ENCODE assay signal across 1 cellular context in the genomic region with DNA sequence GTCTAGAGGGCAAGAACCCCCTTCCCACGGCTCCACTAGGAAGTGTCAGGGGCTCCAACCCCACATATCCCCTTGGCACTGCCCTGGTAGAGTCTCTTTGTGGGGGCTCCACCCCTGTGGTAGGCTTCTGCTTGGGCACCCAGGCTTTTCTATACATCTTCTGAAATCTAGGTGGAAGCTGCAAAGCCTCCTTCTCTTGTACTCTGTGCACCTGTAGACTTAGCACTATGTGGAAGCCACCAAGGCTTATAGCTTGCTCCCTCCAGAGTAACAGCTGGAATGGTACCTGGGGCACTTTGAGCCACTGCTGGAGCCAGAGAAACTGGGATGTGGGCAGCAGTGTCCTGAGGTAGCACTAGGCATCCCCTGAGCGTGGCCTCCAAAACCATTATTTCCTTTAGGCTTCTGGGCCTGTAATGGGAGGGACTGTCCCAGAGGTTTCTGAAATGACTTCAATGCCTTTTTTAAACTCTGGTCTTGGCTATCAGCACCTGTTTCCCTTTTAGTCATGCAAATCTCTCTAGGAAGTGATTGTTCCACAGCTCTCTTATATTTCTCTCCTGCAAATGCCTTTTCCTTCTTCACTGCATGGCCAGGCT.
TF ChIP-seq lines count a peak whose summit lies in the region.

No MANE protein-coding gene starts in this region.

TF ChIP-seq in GM12878, 131 proteins besides CTCF, POLR2A, EP300 and RAD21 (continued from another document):
- TF ChIP-seq TBL1XR1 (IDR thresholded peaks at IDR 0.05; ENCODE audit: low read depth, low read length), result peak; percentile 63; the same call in 1 of the 2 replicates
- TF ChIP-seq, protein P1, sequence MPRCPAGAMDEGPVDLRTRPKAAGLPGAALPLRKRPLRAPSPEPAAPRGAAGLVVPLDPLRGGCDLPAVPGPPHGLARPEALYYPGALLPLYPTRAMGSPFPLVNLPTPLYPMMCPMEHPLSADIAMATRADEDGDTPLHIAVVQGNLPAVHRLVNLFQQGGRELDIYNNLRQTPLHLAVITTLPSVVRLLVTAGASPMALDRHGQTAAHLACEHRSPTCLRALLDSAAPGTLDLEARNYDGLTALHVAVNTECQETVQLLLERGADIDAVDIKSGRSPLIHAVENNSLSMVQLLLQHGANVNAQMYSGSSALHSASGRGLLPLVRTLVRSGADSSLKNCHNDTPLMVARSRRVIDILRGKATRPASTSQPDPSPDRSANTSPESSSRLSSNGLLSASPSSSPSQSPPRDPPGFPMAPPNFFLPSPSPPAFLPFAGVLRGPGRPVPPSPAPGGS (IDR thresholded peaks at IDR 0.05; ENCODE audit: borderline replicate concordance, insufficient read depth, low read depth, low read length, poor library complexity, severe bottlenecking), result peak; percentile 66
- 0 out of 2 replicates have a peak, but pooled peaks have one; percentile 12 for TF ChIP-seq PAX5 (IDR thresholded peaks at IDR 0.05; ENCODE audit: borderline replicate concordance, low read depth, low read length)
- TF ChIP-seq TCF12 (IDR thresholded peaks at IDR 0.05; ENCODE audit: low read depth, low read length), result 0 out of 2 replicates have a peak, but pooled peaks have one; percentile 34
- TF ChIP-seq TCF3 (IDR thresholded peaks at IDR 0.05; ENCODE audit: borderline replicate concordance, insufficient read depth, low read depth, low read length), result 0 out of 2 replicates have a peak, but pooled peaks have one; percentile 25
- no peak for TF ChIP-seq NFYA (IDR thresholded peaks at IDR 0.05; ENCODE audit: borderline replicate concordance, low read depth, low read length)
- peak; percentile 73 for TF ChIP-seq EED (IDR thresholded peaks at IDR 0.05; ENCODE audit: low read depth)
- peak; percentile 33 to 43; a peak in 1 of 4 replicates for TF ChIP-seq IKZF2 (IDR thresholded peaks at IDR 0.05)
- TF ChIP-seq MTA3 (IDR thresholded peaks at IDR 0.05; ENCODE audit: borderline replicate concordance, low read length), result 0 out of 2 replicates have a peak, but pooled peaks have one; percentile 39
- peak; percentile 94 for TF ChIP-seq MEF2A (IDR thresholded peaks at IDR 0.05; ENCODE audit: insufficient read depth, low read depth, low read length)
- 0 out of 2 replicates have a peak, but pooled peaks have one; percentile 8 for TF ChIP-seq GABPA (IDR thresholded peaks at IDR 0.05; ENCODE audit: low read depth)
- peak; percentile 49 for TF ChIP-seq IKZF1 (conservative IDR thresholded peaks at IDR 0.05)
- no peak for TF ChIP-seq POLR2AphosphoS2 (IDR thresholded peaks at IDR 0.05; ENCODE audit: low read depth, low read length)
- peak; percentile 72 for TF ChIP-seq FOXM1 (IDR thresholded peaks at IDR 0.05; ENCODE audit: low read depth, low read length)
- peak; percentile 86 for TF ChIP-seq RUNX3 (IDR thresholded peaks at IDR 0.05; ENCODE audit: low read length)
- TF ChIP-seq CBFB (IDR thresholded peaks at IDR 0.05; ENCODE audit: low read depth), result no peak
- peak; percentile 84 for TF ChIP-seq JUNB (IDR thresholded peaks at IDR 0.05)
- TF ChIP-seq FOS (IDR thresholded peaks at IDR 0.05; ENCODE audit: borderline replicate concordance, extremely low read depth, insufficient read length), result no peak
- TF ChIP-seq MEF2B (IDR thresholded peaks at IDR 0.05; ENCODE audit: partially characterized antibody, poor library complexity, severe bottlenecking), result peak; percentile 47
- no peak for TF ChIP-seq BHLHE40 (IDR thresholded peaks at IDR 0.05; ENCODE audit: borderline replicate concordance in 1 of 2, low read depth in 2 of 2, low read length in 1 of 2)
- TF ChIP-seq, protein P2, sequence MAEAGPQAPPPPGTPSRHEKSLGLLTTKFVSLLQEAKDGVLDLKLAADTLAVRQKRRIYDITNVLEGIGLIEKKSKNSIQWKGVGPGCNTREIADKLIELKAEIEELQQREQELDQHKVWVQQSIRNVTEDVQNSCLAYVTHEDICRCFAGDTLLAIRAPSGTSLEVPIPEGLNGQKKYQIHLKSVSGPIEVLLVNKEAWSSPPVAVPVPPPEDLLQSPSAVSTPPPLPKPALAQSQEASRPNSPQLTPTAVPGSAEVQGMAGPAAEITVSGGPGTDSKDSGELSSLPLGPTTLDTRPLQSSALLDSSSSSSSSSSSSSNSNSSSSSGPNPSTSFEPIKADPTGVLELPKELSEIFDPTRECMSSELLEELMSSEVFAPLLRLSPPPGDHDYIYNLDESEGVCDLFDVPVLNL (IDR thresholded peaks at IDR 0.05; ENCODE audit: low read depth, low read length), result no peak
- TF ChIP-seq, protein P3, sequence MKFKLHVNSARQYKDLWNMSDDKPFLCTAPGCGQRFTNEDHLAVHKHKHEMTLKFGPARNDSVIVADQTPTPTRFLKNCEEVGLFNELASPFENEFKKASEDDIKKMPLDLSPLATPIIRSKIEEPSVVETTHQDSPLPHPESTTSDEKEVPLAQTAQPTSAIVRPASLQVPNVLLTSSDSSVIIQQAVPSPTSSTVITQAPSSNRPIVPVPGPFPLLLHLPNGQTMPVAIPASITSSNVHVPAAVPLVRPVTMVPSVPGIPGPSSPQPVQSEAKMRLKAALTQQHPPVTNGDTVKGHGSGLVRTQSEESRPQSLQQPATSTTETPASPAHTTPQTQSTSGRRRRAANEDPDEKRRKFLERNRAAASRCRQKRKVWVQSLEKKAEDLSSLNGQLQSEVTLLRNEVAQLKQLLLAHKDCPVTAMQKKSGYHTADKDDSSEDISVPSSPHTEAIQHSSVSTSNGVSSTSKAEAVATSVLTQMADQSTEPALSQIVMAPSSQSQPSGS (IDR thresholded peaks at IDR 0.05; ENCODE audit: low read length), result peak; percentile 78
- no peak for TF ChIP-seq STAT3 (IDR thresholded peaks at IDR 0.05; ENCODE audit: low read depth, low read length)
- TF ChIP-seq ZNF274 (IDR thresholded peaks at IDR 0.05; ENCODE audit: insufficient read depth, insufficient read length), result no peak
- peak; percentile 81 for TF ChIP-seq NFIC (IDR thresholded peaks at IDR 0.05; ENCODE audit: low read depth, low read length)
- no peak for TF ChIP-seq MYC (IDR thresholded peaks at IDR 0.05; ENCODE audit: insufficient read depth, insufficient read length, insufficient replicate concordance, low read length, severe bottlenecking)
